4 cellular contexts compared by ENCODE assay signal in the genomic region with DNA sequence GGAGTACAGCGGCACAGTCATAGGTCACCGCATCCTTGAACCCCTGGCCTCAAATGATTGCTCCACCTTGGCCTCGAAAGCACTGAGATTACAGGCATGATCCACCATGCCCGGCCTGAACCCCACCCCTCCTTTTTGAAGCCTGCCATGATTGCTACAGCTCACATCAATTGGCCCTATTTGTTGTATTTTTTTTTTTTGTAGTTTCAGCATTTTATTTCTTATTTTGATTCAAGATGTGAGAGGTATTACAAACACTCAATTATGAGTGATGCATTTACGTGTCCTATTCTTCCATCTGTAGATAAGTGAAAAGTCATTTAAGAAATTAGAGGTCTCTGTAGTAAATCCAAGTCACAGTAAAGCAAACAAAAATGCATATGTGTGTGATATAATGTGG. TPM values are rescaled to one million over a fixed set of nuclear protein-coding genes. Genes with fewer than 3 reads are reported as not detected.
"Had no signal": no experiment of that assay in that cellular context is flagged by ENCODE, and none has a peak within 500 bp of the region (broad histone marks: within the 10 kb centered on the region; RNA-seq: fewer than 3 reads in every experiment).

No MANE protein-coding gene starts in this region.

RNA-seq across cellular contexts. Expression of a gene that starts 16.0 kb away (rescaled TPM):
- total RNA-seq: LHCN-M2, M059J, MCF 10A, NCI-H460 had no signal

RNA-seq across cellular contexts. Expression of a gene that starts 32.3 kb away (rescaled TPM):
- total RNA-seq: LHCN-M2, M059J, MCF 10A, NCI-H460 had no signal
